Comparison of ENCODE assay signal across 8 cellular contexts in the genomic region with DNA sequence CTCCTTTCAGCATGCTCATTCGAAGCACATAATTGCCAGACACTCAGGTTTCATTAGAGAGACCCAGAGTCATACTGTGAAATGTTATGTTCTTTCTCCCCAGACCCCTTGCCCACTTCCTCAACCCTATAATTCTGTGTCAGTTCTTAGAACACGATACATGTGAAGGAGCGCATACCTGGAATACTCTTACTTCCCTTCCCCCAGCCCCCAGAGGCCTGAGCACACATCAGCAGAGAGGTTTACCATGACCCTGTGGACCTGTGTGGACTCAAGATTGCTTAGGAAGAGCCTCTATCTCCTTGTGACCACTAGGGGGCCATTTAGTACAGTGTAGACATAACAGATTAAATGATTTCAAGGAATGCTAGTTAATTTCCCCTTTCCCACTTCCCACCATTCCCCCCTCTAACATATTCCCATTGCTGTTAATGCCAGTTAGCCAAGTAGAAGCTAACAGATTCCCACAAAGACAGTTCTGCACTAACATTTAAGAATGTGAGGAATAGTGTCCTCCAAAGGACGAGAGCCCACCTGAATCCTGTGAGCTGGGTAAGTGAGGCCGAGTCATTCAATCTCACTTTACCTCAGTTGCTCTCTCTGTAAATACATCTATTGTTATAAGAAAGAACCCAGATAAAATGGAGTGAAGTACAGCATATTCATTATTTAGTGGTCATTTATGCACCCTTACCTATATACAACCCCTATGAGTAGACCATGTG.
A peak's percentile ranks its signal among the peaks of the same experiment; 100 is the strongest.
DNase-seq lines count a peak whose midpoint lies in the region; ATAC-seq and TF ChIP-seq lines count a peak whose summit lies in the region.

No MANE protein-coding gene starts in this region.

- H3K79me2 ChIP-seq in OCI-LY3 (ENCODE audit: low read length), result no peaks in the 10 kb centered on the region

- TF ChIP-seq CTCF in OCI-LY3 (IDR thresholded peaks at IDR 0.05; ENCODE audit: low read depth, low read length), result peak; percentile 89
- peak; percentile 95 for TF ChIP-seq CTCF in endodermal cell (conservative IDR thresholded peaks at IDR 0.05)

- H3K27ac Mint-ChIP-seq in endodermal cell, result peak overlapping the region; percentile 62

- H3K27me3 Mint-ChIP-seq in endodermal cell (ENCODE audit: insufficient read depth), result no peaks in the 10 kb centered on the region

- no peaks in the 10 kb centered on the region for H4K20me1 ChIP-seq in OCI-LY3 (ENCODE audit: insufficient read depth, low read length)

- H3K4me1 ChIP-seq in OCI-LY3 (ENCODE audit: low read length), result no peaks in the 10 kb centered on the region
- peaks cover 7% of the 10 kb centered on the region for H3K4me1 ChIP-seq in endodermal cell (ENCODE audit: control insufficient read depth, insufficient read depth, low read length)

- no peaks in the 10 kb centered on the region for H3K9me3 Mint-ChIP-seq in endodermal cell

- H3K4me3 ChIP-seq in OCI-LY3 (ENCODE audit: low read length) (no peak overlapping the region), endodermal cell (ENCODE audit: low read length) (no peak overlapping the region)

- no peak overlapping the region for H2AFZ ChIP-seq in OCI-LY3 (ENCODE audit: low read depth, low read length)

- no peak overlapping the region for H3K9ac ChIP-seq in OCI-LY3 (ENCODE audit: low read length)
- H3K9ac ChIP-seq in endodermal cell (ENCODE audit: extremely low read depth, low read length, poor library complexity, severe bottlenecking), result no peak overlapping the region

- peaks cover 9% of the 10 kb centered on the region for H3K4me1 Mint-ChIP-seq in endodermal cell

- DNase-seq in DMS 273 treated with DMSO at 0.1 percent for 48 hours (lab: John Stamatoyannopoulos, UW) (peak; percentile 18), endodermal cell (peak; percentile 83), midbrain (lab: John Stamatoyannopoulos, UW) (peak; percentile 16), GM19238 (ENCODE audit: insufficient read length, low spot score) (no peak)
- no peak for DNase-seq in stimulated activated CD8-positive, alpha-beta memory T cell treated with anti-CD3 and anti-CD28 coated beads, Interleukin-4, amount 100 ng/mL, for 48 hours

- H3K27me3 ChIP-seq in OCI-LY3 (ENCODE audit: low read depth, low read length) (no peaks in the 10 kb centered on the region), endodermal cell (ENCODE audit: control insufficient read depth, insufficient read depth, low read length, poor library complexity, severe bottlenecking) (no peaks in the 10 kb centered on the region)

- H3K36me3 ChIP-seq in OCI-LY3 (replicated peaks; ENCODE audit: low read depth, low read length), result no peaks in the 10 kb centered on the region
- no peaks in the 10 kb centered on the region for H3K36me3 ChIP-seq in endodermal cell (ENCODE audit: control insufficient read depth, insufficient read depth, low read length)

- 60 to 79% methylated on average over 2 to 5 of the region's 5 CpGs for WGBS in endodermal cell (ENCODE audit: insufficient coverage in 1 of 2, insufficient read length in 1 of 2), 2 experiments

- H3K4me3 Mint-ChIP-seq in endodermal cell, result no peak overlapping the region

- peak; percentile 88 for ATAC-seq in GM19372 (IDR thresholded peaks at IDR 0.05; ENCODE audit: low read depth, unreplicated experiment)
- peak; percentile 87 for ATAC-seq in HG03432 (IDR thresholded peaks at IDR 0.05; ENCODE audit: unreplicated experiment)

- no peaks in the 10 kb centered on the region for H3K9me3 ChIP-seq in OCI-LY3 (ENCODE audit: insufficient read depth, low read length)
- H3K9me3 ChIP-seq in endodermal cell (ENCODE audit: control insufficient read depth, low read length), result no peaks in the 10 kb centered on the region

- no peak overlapping the region for H3K4me2 ChIP-seq in OCI-LY3 (ENCODE audit: low read length)

- no peaks in the 10 kb centered on the region for H3K36me3 Mint-ChIP-seq in endodermal cell (ENCODE audit: low read depth)

- no peak overlapping the region for H3K27ac ChIP-seq in OCI-LY3 (ENCODE audit: low read length)
- H3K27ac ChIP-seq in endodermal cell (ENCODE audit: low read depth, low read length), result no peak overlapping the region

Comparison
In these comparisons a context has a peak if more than half of its experiments do, and no peak if none do; other contexts are left out.
1. DNase-seq: peak in DMS 273 treated with DMSO at 0.1 percent for 48 hours (single experiment), endodermal cell (single experiment) and midbrain (single experiment); none in stimulated activated CD8-positive, alpha-beta memory T cell treated with anti-CD3 and anti-CD28 coated beads, Interleukin-4, amount 100 ng/mL, for 48 hours (single experiment) and GM19238 (single experiment).